Comparison of ENCODE assay signal across 10 cellular contexts in genomic region chr10:24958701-24959392, GRCh38. TPM values are rescaled to one million over a fixed set of nuclear protein-coding genes. Genes with fewer than 3 reads are reported as not detected.
DNase-seq lines count a peak whose midpoint lies in the region; ATAC-seq, FAIRE-seq and TF ChIP-seq lines count a peak whose summit lies in the region.
"Had no signal": no experiment of that assay in that cellular context is flagged by ENCODE, and none has a peak within 500 bp of the region (broad histone marks: within the 10 kb centered on the region; RNA-seq: fewer than 3 reads in every experiment).

No MANE protein-coding gene starts in this region.

- H4K5ac ChIP-seq in IMR-90 (ENCODE audit: low read depth, low read length) = peak overlapping the region; percentile 27

- H2BK120ac ChIP-seq in IMR-90 (ENCODE audit: low read depth, low read length) = peak overlapping the region; percentile 84

- no peaks in the 10 kb centered on the region for H4K20me1 ChIP-seq in IMR-90 (ENCODE audit: insufficient read depth, low read length)

- TF ChIP-seq CTCF in IMR-90 (conservative IDR thresholded peaks at IDR 0.05; ENCODE audit: low read depth, low read length) (no peak), BE2C (IDR thresholded peaks at IDR 0.05; ENCODE audit: low read depth, low read length) (no peak)

- H3K27ac ChIP-seq in IMR-90 (ENCODE audit: insufficient read depth, low read length) (peak overlapping the region; percentile 71), substantia nigra (ENCODE audit: low read depth, low read length, poor library complexity, severe bottlenecking) (peak overlapping the region; percentile 97)
- H3K27ac ChIP-seq: WERI-Rb-1 had no signal

- H2AFZ ChIP-seq in IMR-90 (replicated peaks; ENCODE audit: low read length, poor library complexity) = peak overlapping the region; percentile 84

- H2AK5ac ChIP-seq in IMR-90 (ENCODE audit: low read depth, low read length) = peak overlapping the region; percentile 65

- WGBS in IMR-90 (ENCODE audit: extremely low coverage in 2 of 2, insufficient read length in 1 of 2), 2 experiments = no CpG with 5 or more reads among the region's 6 CpGs

- in situ Hi-C loops in IMR-90 (cut with MboI; ENCODE audit: low sequenced_read_pairs) = loop anchor here (25.0 kb wide), 1 partner anchor 247 kb away; the partner anchor contains the start of gene ARHGAP21

- H3K27me3 ChIP-seq in IMR-90 (ENCODE audit: control insufficient read depth, insufficient read depth, low read length) = no peaks in the 10 kb centered on the region
- no peaks in the 10 kb centered on the region for H3K27me3 ChIP-seq in BE2C

- H3K9ac ChIP-seq in IMR-90 (ENCODE audit: low read depth, low read length) = peak overlapping the region; percentile 3; the same call in 1 of the 2 replicates

- peak overlapping the region; percentile 18 for H2AK9ac ChIP-seq in IMR-90 (replicated peaks; ENCODE audit: low read depth, low read length, poor library complexity)

- H3K4me1 ChIP-seq in IMR-90 (ENCODE audit: control insufficient read depth, insufficient read depth, low read length) (peaks cover 19% of the 10 kb centered on the region), BE2C (no peaks in the 10 kb centered on the region)

- H4K8ac ChIP-seq in IMR-90 (ENCODE audit: low read depth in 2 of 2, low read length in 2 of 2) = peak overlapping the region; percentile 50 to 70

- H3K23ac ChIP-seq in IMR-90 (ENCODE audit: low read depth, low read length) = peak overlapping the region; percentile 82

- H3K4ac ChIP-seq in IMR-90 (ENCODE audit: low read depth, low read length) = peak overlapping the region; percentile 87

- peak overlapping the region; percentile 38 for H3K4me2 ChIP-seq in IMR-90 (ENCODE audit: low read depth, low read length)

- peak; percentile 80 for DNase-seq in IMR-90
- peak; percentile 33 for DNase-seq in dermis blood vessel endothelial cell
- peak; percentile 94 for DNase-seq in medulla oblongata (ENCODE audit: extremely low spot score)
- peak in 40 of 49 donors; percentile 14 to 83 (median 52) for DNase-seq in substantia nigra (lab: John Stamatoyannopoulos, UW)
- no peak for DNase-seq in NCI-H1092 treated with DMSO at 0.1 percent for 48 hours (lab: John Stamatoyannopoulos, UW)
- DNase-seq in SIG-M5 treated with dmso at 0.1 percent for 504 hours (lab: John Stamatoyannopoulos, UW; ENCODE audit: unreplicated experiment) = no peak
- no peak for DNase-seq in GM19239 (ENCODE audit: insufficient read length, low spot score)
- no peak for DNase-seq in BE2C
- DNase-seq: WERI-Rb-1 had no signal

- H2BK20ac ChIP-seq in IMR-90 (ENCODE audit: low read depth, low read length) = peak overlapping the region; percentile 88

- H3K9me3 ChIP-seq in IMR-90 (ENCODE audit: control insufficient read depth, insufficient read depth, low read length) = no peaks in the 10 kb centered on the region
- no peaks in the 10 kb centered on the region for H3K9me3 ChIP-seq in BE2C

- TF ChIP-seq RAD21 in IMR-90 (IDR thresholded peaks at IDR 0.05; ENCODE audit: low read length) = no peak

- peak overlapping the region; percentile 87 for H2BK15ac ChIP-seq in IMR-90 (ENCODE audit: low read depth, low read length)

- H3K36me3 ChIP-seq in IMR-90 (ENCODE audit: control insufficient read depth, insufficient read depth, low read length) (no peaks in the 10 kb centered on the region), BE2C (no peaks in the 10 kb centered on the region)
- H3K36me3 ChIP-seq: WERI-Rb-1 had no signal

- peak overlapping the region; percentile 68 for H3K56ac ChIP-seq in IMR-90 (ENCODE audit: extremely low read depth, insufficient read depth, low read length)

- POLR2A ChIA-PET in IMR-90 (lab: Charles Lee; ENCODE audit: unreplicated experiment) = no interaction called here

- peak overlapping the region; percentile 84 for H3K14ac ChIP-seq in IMR-90 (replicated peaks; ENCODE audit: low read depth, low read length)

- FAIRE-seq in GM19239 (lab: Jason Lieb, UNC) = no peak
- FAIRE-seq: colon had no signal

- H4K91ac ChIP-seq in IMR-90 (ENCODE audit: insufficient read depth, low read depth, low read length) = peak overlapping the region; percentile 68

- H3K4me3 ChIP-seq in IMR-90 (ENCODE audit: insufficient read depth, low read depth, low read length) (no peak overlapping the region), BE2C (ENCODE audit: low read depth, low read length) (no peak overlapping the region)

- ATAC-seq in IMR-90 (ENCODE audit: low read depth) = peak; percentile 58

- no TSS peak for BruUV-seq in IMR-90 (replicated peaks; lab: Mats Ljungman, UMichigan)

- no peak for TF ChIP-seq POLR2A in IMR-90 (IDR thresholded peaks at IDR 0.05; ENCODE audit: low read depth, low read length)

- H3K9me1 ChIP-seq in IMR-90 (ENCODE audit: insufficient read depth, low read length) = peaks cover 19% of the 10 kb centered on the region

- dilution Hi-C loops in IMR-90 (cut with HindIII; ENCODE audit: low sequenced_read_pairs, unreplicated experiment) = no loop called here

- intact Hi-C loops in IMR-90 (cut with micrococcal nuclease) = loop anchor here (1.0 to 2.0 kb wide), 3 partner anchors 58 to 236 kb away; partner anchors contain the start of genes ARHGAP21, ENKUR and THNSL1

- CTCF ChIA-PET in IMR-90 (lab: Yijun Ruan, JAX) = interaction anchor here (0.6 kb wide), 1 partner anchor 38 kb away, joined by 3 read pairs; no protein-coding TSS in a partner anchor

- peak overlapping the region; percentile 95 for H2BK5ac ChIP-seq in IMR-90 (ENCODE audit: low read depth, low read length, poor library complexity, severe bottlenecking)

- peak overlapping the region; percentile 61; the same call in 1 of the 2 replicates for H3K18ac ChIP-seq in IMR-90 (ENCODE audit: low read depth, low read length)

- peaks cover 0 to 4% of the 10 kb centered on the region in 2 experiments; a peak in 1 of 4 replicates for H3K79me1 ChIP-seq in IMR-90 (ENCODE audit: low read depth in 1 of 2, low read length in 2 of 2)

TF ChIP-seq in IMR-90, 13 proteins besides CTCF, POLR2A, EP300 and RAD21:
- TF ChIP-seq FOS (IDR thresholded peaks at IDR 0.05; ENCODE audit: low read depth, low read length) = no peak
- TF ChIP-seq NFE2L2 (IDR thresholded peaks at IDR 0.05; ENCODE audit: low read depth, low read length) = no peak
- no peak for TF ChIP-seq MXI1 (IDR thresholded peaks at IDR 0.05; ENCODE audit: borderline replicate concordance, low read depth, low read length)
- no peak for TF ChIP-seq USF2 (IDR thresholded peaks at IDR 0.05; ENCODE audit: low read depth, low read length)
- TF ChIP-seq CHD1 (IDR thresholded peaks at IDR 0.05; ENCODE audit: low read depth, low read length) = no peak
- no peak for TF ChIP-seq CEBPB (IDR thresholded peaks at IDR 0.05; ENCODE audit: low read depth, low read length)
- no peak for TF ChIP-seq RCOR1 (IDR thresholded peaks at IDR 0.05; ENCODE audit: insufficient replicate concordance, low read length)

RNA-seq across cellular contexts. Expression of gene PRTFDC1, which starts 6.4 kb away (rescaled TPM):
- total RNA-seq in IMR-90 (2012; rRNA removed) (17.9 and 24.2 TPM in 2 replicates), dermis blood vessel endothelial cell (8.0 and 13.2 TPM in 2 replicates)
- 11.9 and 12.3 TPM in 2 replicates for polyA plus RNA-seq in IMR-90 (2012; rRNA removed)
- polyA plus RNA-seq in IMR-90 (2012; cell fraction: cytosol; rRNA removed) = 2.3 and 2.7 TPM in 2 replicates
- 1.1 and 12.1 TPM in 2 replicates for polyA plus RNA-seq in IMR-90 (2012; cell fraction: nucleus; rRNA removed; ENCODE audit: low replicate concordance)
- polyA plus RNA-seq in BE2C (2012; ENCODE audit: insufficient read depth, insufficient read length, low read depth) = 13.3 TPM

RNA-seq across cellular contexts. Expression of gene ENKUR, which starts 57.1 kb away (rescaled TPM):
- under 0.01 TPM in 1 of 2 replicates, not detected in the other for total RNA-seq in IMR-90 (2012; rRNA removed)
- not detected in 2 replicates for polyA plus RNA-seq in IMR-90 (2012; rRNA removed)
- not detected in 2 replicates for polyA plus RNA-seq in IMR-90 (2012; cell fraction: cytosol; rRNA removed)
- not detected in 2 replicates for polyA plus RNA-seq in IMR-90 (2012; cell fraction: nucleus; rRNA removed; ENCODE audit: low replicate concordance)
- 0.09 and 0.17 TPM in 2 replicates for total RNA-seq in dermis blood vessel endothelial cell
- polyA plus RNA-seq in BE2C (2012; ENCODE audit: insufficient read depth, insufficient read length, low read depth) = not detected

RNA-seq across cellular contexts. Expression of gene THNSL1, which starts 57.6 kb away (rescaled TPM):
- total RNA-seq in IMR-90 (2012; rRNA removed) (2.0 and 3.6 TPM in 2 replicates), dermis blood vessel endothelial cell (2.9 and 4.3 TPM in 2 replicates)
- 0.92 and 1.3 TPM in 2 replicates for polyA plus RNA-seq in IMR-90 (2012; rRNA removed)
- 0.14 and 0.27 TPM in 2 replicates for polyA plus RNA-seq in IMR-90 (2012; cell fraction: cytosol; rRNA removed)
- polyA plus RNA-seq in IMR-90 (2012; cell fraction: nucleus; rRNA removed; ENCODE audit: low replicate concordance) = 0.05 and 0.52 TPM in 2 replicates
- polyA plus RNA-seq in BE2C (2012; ENCODE audit: insufficient read depth, insufficient read length, low read depth) = 3.9 TPM

Comparison
In these comparisons a context has a peak if more than half of its experiments do, and no peak if none do; other contexts are left out.
1. DNase-seq: peak in IMR-90 (single experiment), dermis blood vessel endothelial cell (single experiment), medulla oblongata (single experiment) and substantia nigra (40 of 49); none in NCI-H1092 treated with DMSO at 0.1 percent for 48 hours (single experiment), SIG-M5 treated with dmso at 0.1 percent for 504 hours (single experiment), GM19239 (single experiment) and BE2C (single experiment).